ENCODE assay signal across 8 cellular contexts in the genomic region with DNA sequence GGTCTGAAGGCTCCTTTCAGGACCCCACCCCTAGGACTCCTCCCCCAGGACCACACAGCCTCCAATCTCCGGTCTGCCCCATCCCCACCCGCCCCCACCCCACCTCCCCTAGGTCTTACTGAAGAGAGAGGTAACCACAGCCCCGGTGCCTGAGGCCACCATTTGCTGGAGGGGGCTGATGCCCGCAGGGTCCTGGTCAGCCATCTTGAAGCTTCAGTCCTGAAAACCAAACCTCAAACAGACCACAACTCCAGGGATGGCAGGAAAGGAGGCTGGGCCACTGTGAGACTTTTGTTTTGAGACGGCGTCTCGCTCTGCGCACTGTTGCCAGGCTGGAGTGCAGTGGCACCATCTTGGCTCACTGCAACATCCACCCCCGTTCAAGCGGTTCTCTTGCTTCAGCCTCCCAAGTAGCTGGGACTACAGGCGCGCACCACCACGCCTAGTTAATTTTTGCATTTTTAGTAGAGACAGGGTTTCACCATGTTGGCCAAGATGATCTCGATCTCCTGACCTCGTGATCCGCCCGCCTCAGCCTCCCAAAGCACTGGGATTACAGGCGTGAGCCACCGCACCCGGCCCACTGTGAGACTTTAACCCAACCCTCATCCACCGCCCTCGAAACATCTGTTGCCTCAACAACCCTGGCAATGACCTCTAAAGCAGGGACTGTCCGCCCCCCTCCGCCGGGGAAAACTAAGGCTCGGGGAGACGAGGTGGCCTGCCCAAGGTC. TPM values are rescaled to one million over a fixed set of nuclear protein-coding genes. Genes with fewer than 3 reads are reported as not detected.
DNase-seq lines count a peak whose midpoint lies in the region; ATAC-seq, FAIRE-seq and TF ChIP-seq lines count a peak whose summit lies in the region.

No MANE protein-coding gene starts in this region.

- no peak for ATAC-seq in HG02973 (IDR thresholded peaks at IDR 0.05; ENCODE audit: unreplicated experiment)

- TF ChIP-seq POLR2A in prostate gland (IDR thresholded peaks at IDR 0.05) (no peak), GM12892 (IDR thresholded peaks at IDR 0.05; ENCODE audit: low read depth, low read length) (no peak)

- H3K36me3 ChIP-seq in SJSA1 (peaks cover 53% of the 10 kb centered on the region), prostate gland (peaks cover 8 to 21% of the 10 kb centered on the region in 2 donors)

- H3K4me3 ChIP-seq in SJSA1 (peak overlapping the region; percentile 97), fibroblast of pulmonary artery (replicated peaks; ENCODE audit: low read depth, low read length) (peak overlapping the region; percentile 80), prostate gland (peak overlapping the region; percentile 98 to 99)

- H3K9me3 ChIP-seq in SJSA1 (replicated peaks) (no peaks in the 10 kb centered on the region; the same call in 1 of the 2 replicates), prostate gland (no peaks in the 10 kb centered on the region)

- no peak overlapping the region for H3K27ac ChIP-seq in SJSA1
- H3K27ac ChIP-seq in prostate gland, result no peak overlapping the region

- H3K27me3 ChIP-seq in SJSA1 (replicated peaks) (no peaks in the 10 kb centered on the region), prostate gland (replicated peaks; ENCODE audit: insufficient read depth) (no peaks in the 10 kb centered on the region)

- H3K4me1 ChIP-seq in SJSA1 (replicated peaks), result peaks cover 33% of the 10 kb centered on the region
- H3K4me1 ChIP-seq in prostate gland (replicated peaks), result peaks cover 6% of the 10 kb centered on the region

- FAIRE-seq in GM12892 (lab: Jason Lieb, UNC), result no peak

- intact Hi-C loops in prostate gland (cut with DNase I), result loop anchor here (2.0 kb wide), 1 partner anchor 21 kb away; a partner anchor contains a TSS

- WGBS in prostate gland, result 67% methylated on average over 27 of the region's 27 CpGs

- TF ChIP-seq CTCF in fibroblast of pulmonary artery (IDR thresholded peaks at IDR 0.05; ENCODE audit: low read length, missing control alignments) (no peak), prostate gland (IDR thresholded peaks at IDR 0.05) (no peak)

- DNase-seq in ELF-1 (ENCODE audit: low read depth, low spot score) (peak; percentile 32), SJSA1 (ENCODE audit: low read depth in 1 of 2, low spot score in 2 of 2) (no peak), fibroblast of pulmonary artery (ENCODE audit: low read depth) (no peak), prostate gland (ENCODE audit: low spot score) (no peak), SHP77 treated with DMSO at 0.1 percent for 48 hours (lab: John Stamatoyannopoulos, UW) (no peak), OCI-M1 (lab: John Stamatoyannopoulos, UW) (no peak), GM12892 (ENCODE audit: insufficient read length) (no peak)

RNA-seq across cellular contexts. Expression of a gene that starts 1.1 kb away (rescaled TPM):
- 129 and 159 TPM in 2 replicates for total RNA-seq in SJSA1 (2014; rRNA removed; shearing (Covaris generic))
- total RNA-seq in prostate gland, result 100 to 1,000 TPM; 116 to 132 TPM
- 120 TPM for polyA plus RNA-seq in GM12892 (2012; ENCODE audit: missing spikeins)

RNA-seq across cellular contexts. Expression of a gene that starts 15.1 kb away (rescaled TPM):
- total RNA-seq in SJSA1 (2014; rRNA removed; shearing (Covaris generic)), result not detected in 2 replicates
- 1 to 10 TPM in 1 of 2 donors, under 1 TPM in 1; 0.68 to 2.9 TPM for total RNA-seq in prostate gland
- polyA plus RNA-seq in GM12892 (2012; ENCODE audit: missing spikeins), result 0.19 TPM

RNA-seq across cellular contexts. Expression of a gene that starts 21.6 kb away (rescaled TPM):
- total RNA-seq in SJSA1 (2014; rRNA removed; shearing (Covaris generic)), result 190 and 246 TPM in 2 replicates
- total RNA-seq in prostate gland, result 100 to 1,000 TPM; 319 to 404 TPM
- 131 TPM for polyA plus RNA-seq in GM12892 (2012; ENCODE audit: missing spikeins)

RNA-seq across cellular contexts. Expression of a gene that starts 40.1 kb away (rescaled TPM):
- total RNA-seq in SJSA1 (2014; rRNA removed; shearing (Covaris generic)), result 6.9 and 8.6 TPM in 2 replicates
- total RNA-seq in prostate gland, result 1 to 10 TPM; 1.8 to 6.1 TPM
- polyA plus RNA-seq in GM12892 (2012; ENCODE audit: missing spikeins), result 0.78 TPM

RNA-seq across cellular contexts. Expression of a gene that starts 55.6 kb away (rescaled TPM):
- not detected in 2 replicates for total RNA-seq in SJSA1 (2014; rRNA removed; shearing (Covaris generic))
- under 1 TPM in 1 of 2 donors, not detected in 1; 0.51 TPM for total RNA-seq in prostate gland
- polyA plus RNA-seq in GM12892 (2012; ENCODE audit: missing spikeins), result not detected
